ENCODE assay signal across 8 cellular contexts in genomic region chr2:205563646-205564045, GRCh38.
DNase-seq lines count a peak whose midpoint lies in the region; ATAC-seq and TF ChIP-seq lines count a peak whose summit lies in the region.

No MANE protein-coding gene starts in this region.

- no peaks in the 10 kb centered on the region for H3K9me3 ChIP-seq in left ventricle myocardium inferior (replicated peaks)

- H3K4me1 ChIP-seq in left ventricle myocardium inferior: no peaks in the 10 kb centered on the region

- TF ChIP-seq CTCF in left ventricle myocardium inferior (IDR thresholded peaks at IDR 0.05; ENCODE audit: borderline replicate concordance): peak; percentile 44

- H3K36me3 ChIP-seq in left ventricle myocardium inferior: no peaks in the 10 kb centered on the region

- intact Hi-C loops in Right ventricle myocardium inferior (cut with DNase I): no loop called here
- intact Hi-C loops in cardiac septum (cut with DNase I): no loop called here
- intact Hi-C loops in left ventricle myocardium inferior (cut with micrococcal nuclease): no loop called here

- H3K4me3 ChIP-seq in left ventricle myocardium inferior: no peak overlapping the region

- no peaks in the 10 kb centered on the region for H3K27me3 ChIP-seq in left ventricle myocardium inferior (ENCODE audit: low read depth)

- ATAC-seq in Right ventricle myocardium inferior (no peak), GM21390 (IDR thresholded peaks at IDR 0.05; ENCODE audit: unreplicated experiment) (no peak), HG02588 (IDR thresholded peaks at IDR 0.05; ENCODE audit: unreplicated experiment) (no peak)

- DNase-seq in Right ventricle myocardium inferior (ENCODE audit: missing footprints) (peak; percentile 70), cardiac septum (ENCODE audit: low spot score) (no peak), SK-N-DZ (ENCODE audit: low spot score) (peak; percentile 27), left ventricle myocardium inferior (no peak), NOMO-1 treated with DMSO at 0.1 percent for 48 hours (lab: John Stamatoyannopoulos, UW; ENCODE audit: unreplicated experiment) (no peak), ureter (ENCODE audit: low spot score) (no peak)

- H3K27ac ChIP-seq in left ventricle myocardium inferior (replicated peaks): no peak overlapping the region

Comparison
In these comparisons a context has a peak if more than half of its experiments do, and no peak if none do; other contexts are left out.
1. DNase-seq: peak in Right ventricle myocardium inferior (single experiment) and SK-N-DZ (single experiment); none in cardiac septum (single experiment), left ventricle myocardium inferior (single experiment), NOMO-1 treated with DMSO at 0.1 percent for 48 hours (single experiment) and ureter (single experiment).